8 cellular contexts compared by ENCODE assay signal in genomic region chr20:24992420-24993205, GRCh38. TPM values are rescaled to one million over a fixed set of nuclear protein-coding genes. Genes with fewer than 3 reads are reported as not detected.
DNase-seq lines count a peak whose midpoint lies in the region; TF ChIP-seq lines count a peak whose summit lies in the region.

APMAP (minus strand) TSS chr20:24992751; CDS start chr20:24992688, 63 bp downstream.

- H3K4me1 Mint-ChIP-seq in neural progenitor cell = peaks cover 39% of the 10 kb centered on the region

- H3K4me3 ChIP-seq in HAP-1 (peak within 1 kb of the TSS; percentile 98), MG63 (peak within 1 kb of the TSS; percentile 74), SJCRH30 (peak within 1 kb of the TSS; percentile 80), foreskin fibroblast (ENCODE audit: low read depth in 1 of 2, low read length in 2 of 2) (peak within 1 kb of the TSS; percentile 86 to 90), neural progenitor cell (peak within 1 kb of the TSS; percentile 53)

- no peaks in the 10 kb centered on the region for H3K36me3 Mint-ChIP-seq in neural progenitor cell

- H3K4me3 Mint-ChIP-seq in neural progenitor cell = peak within 1 kb of the TSS; percentile 98

- peaks cover 11% of the 10 kb centered on the region for H4K20me1 ChIP-seq in neural progenitor cell (ENCODE audit: low read depth)

- H3K9me3 ChIP-seq in HAP-1 (no peaks in the 10 kb centered on the region), MG63 (no peaks in the 10 kb centered on the region), SJCRH30 (replicated peaks) (no peaks in the 10 kb centered on the region), neural progenitor cell (ENCODE audit: low read depth) (no peaks in the 10 kb centered on the region)

- H3K27me3 ChIP-seq in HAP-1 (ENCODE audit: low read depth) (no peaks in the 10 kb centered on the region), MG63 (no peaks in the 10 kb centered on the region), SJCRH30 (no peaks in the 10 kb centered on the region), neural progenitor cell (peaks cover 43% of the 10 kb centered on the region)

- peaks cover 10% of the 10 kb centered on the region for H3K27me3 Mint-ChIP-seq in neural progenitor cell (ENCODE audit: insufficient read depth, low read depth)

- DNase-seq in GDM1 (lab: John Stamatoyannopoulos, UW) (peak; percentile 88), HAP-1 (ENCODE audit: low spot score in 2 of 2) (peak; percentile 84 to 96), MG63 (peak; percentile 87), SJCRH30 (peak; percentile 93 to 96), foreskin fibroblast (peak; percentile 90 to 97), neural progenitor cell (ENCODE audit: low spot score) (peak; percentile 96), stromal cell of bone marrow (ENCODE audit: low read depth) (peak; percentile 83)
- DNase-seq in activated gamma-delta T cell treated with anti-CD3 and anti-CD28 coated beads, Interleukin-2, amount 50 U/mL, for 16 hours (ENCODE audit: low read depth) = peak; percentile 95

- peak within 1 kb of the TSS; percentile 18 for H2AFZ ChIP-seq in neural progenitor cell (replicated peaks)

- peak within 1 kb of the TSS; percentile 23 for H3K9ac ChIP-seq in neural progenitor cell

- no peak for TF ChIP-seq CTCF in foreskin fibroblast (IDR thresholded peaks at IDR 0.05; ENCODE audit: low read depth, low read length)
- no peak for TF ChIP-seq CTCF in neural progenitor cell (IDR thresholded peaks at IDR 0.05)

- no peaks in the 10 kb centered on the region for H3K9me3 Mint-ChIP-seq in neural progenitor cell

- peak within 1 kb of the TSS; percentile 56 for H3K27ac ChIP-seq in SJCRH30
- H3K27ac ChIP-seq in neural progenitor cell = no peak within 1 kb of the TSS

- H3K36me3 ChIP-seq in HAP-1 (replicated peaks) (peaks cover 3% of the 10 kb centered on the region), MG63 (no peaks in the 10 kb centered on the region), SJCRH30 (no peaks in the 10 kb centered on the region), neural progenitor cell (no peaks in the 10 kb centered on the region)

- H3K4me2 ChIP-seq in neural progenitor cell = peak within 1 kb of the TSS; percentile 87

- H3K27ac Mint-ChIP-seq in neural progenitor cell = peak within 1 kb of the TSS; percentile 14

- H3K79me2 ChIP-seq in neural progenitor cell (ENCODE audit: low read depth) = peaks cover 45% of the 10 kb centered on the region

- in situ Hi-C loops in HAP-1 (cut with MboI; ENCODE audit: low sequenced_read_pairs) = loop anchor here (10.0 to 25.0 kb wide), 2 partner anchors 302 to 870 kb away; no protein-coding TSS in a partner anchor

- H3F3A ChIP-seq in neural progenitor cell (ENCODE audit: low read depth) = no peaks in the 10 kb centered on the region

- H3K4me1 ChIP-seq in HAP-1 (peaks cover 26% of the 10 kb centered on the region), SJCRH30 (peaks cover 20% of the 10 kb centered on the region), neural progenitor cell (peaks cover 13% of the 10 kb centered on the region)

RNA-seq across cellular contexts. Expression of gene APMAP, which starts in this region (rescaled TPM):
- total RNA-seq in MG63 (2014; rRNA removed; shearing (Covaris generic); ENCODE audit: low replicate concordance) = 54.3 and 80.3 TPM in 2 replicates
- 103 and 107 TPM in 2 replicates for total RNA-seq in SJCRH30 (2014; rRNA removed; shearing (Covaris generic))
- 71.7 and 88.0 TPM in 2 replicates for total RNA-seq in neural progenitor cell (ENCODE audit: low replicate concordance)
